ENCODE assay signal across 8 cellular contexts in the genomic region with DNA sequence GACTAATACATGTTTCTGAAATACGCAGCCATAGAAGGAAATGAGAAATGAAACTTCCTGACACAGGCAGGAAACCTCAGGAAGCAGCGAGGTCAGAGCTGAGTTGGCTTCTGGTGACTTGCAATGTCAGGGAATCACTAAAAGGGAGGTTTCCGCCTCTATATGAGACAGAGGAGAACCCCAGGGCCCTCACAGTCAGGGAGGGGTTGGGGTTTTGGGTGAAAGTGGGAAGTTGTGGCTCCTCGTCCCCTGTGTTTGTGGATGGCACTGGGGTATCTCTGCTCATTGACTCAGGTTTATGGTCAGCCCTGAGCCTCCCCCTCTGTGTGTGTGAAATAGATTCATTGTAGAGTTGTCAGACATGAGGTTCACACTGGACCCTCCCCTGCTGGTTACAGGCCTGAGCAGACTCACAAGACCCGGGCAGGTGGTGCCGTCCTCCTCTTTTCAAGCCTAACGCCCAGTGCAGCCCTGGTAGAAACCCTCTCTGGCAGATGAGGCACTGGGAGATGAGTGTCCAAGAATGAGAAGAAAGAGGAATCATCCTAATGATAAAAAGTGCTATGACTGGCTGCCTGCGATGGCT. TPM values are rescaled to one million over a fixed set of nuclear protein-coding genes. Genes with fewer than 3 reads are reported as not detected.
DNase-seq lines count a peak whose midpoint lies in the region; ATAC-seq and TF ChIP-seq lines count a peak whose summit lies in the region.

No MANE protein-coding gene starts in this region.

- no peak overlapping the region for H3K27ac ChIP-seq in foreskin keratinocyte

- DNase-seq in GM12865 (ENCODE audit: low read depth) = peak; percentile 21
- DNase-seq in SKM-1 treated with dmso at 0.1 percent for 144 hours (lab: John Stamatoyannopoulos, UW; ENCODE audit: unreplicated experiment) = peak; percentile 23
- peak; percentile 35 to 36 for DNase-seq in foreskin fibroblast
- DNase-seq in stimulated activated CD4-positive, alpha-beta T cell treated with anti-CD3 and anti-CD28 coated beads, Interleukin-15, amount 100 ng/mL, for 48 hours (ENCODE audit: low read depth in 2 of 2) = peak; percentile 30 to 39
- no peak for DNase-seq in foreskin keratinocyte
- no peak for DNase-seq in islet precursor cell
- no peak for DNase-seq in germinal center (ENCODE audit: low spot score)

- H3K4me3 ChIP-seq in GM12865 (ENCODE audit: low read depth, low read length) (no peak overlapping the region), foreskin fibroblast (ENCODE audit: low read depth in 1 of 2, low read length in 2 of 2) (no peak overlapping the region)

- H3K27me3 ChIP-seq in foreskin keratinocyte = no peaks in the 10 kb centered on the region

- ATAC-seq in GM21619 (IDR thresholded peaks at IDR 0.05; ENCODE audit: unreplicated experiment) = no peak
- ATAC-seq in foreskin keratinocyte = no peak

- H3K4me1 ChIP-seq in foreskin keratinocyte = no peaks in the 10 kb centered on the region

- TF ChIP-seq CTCF in GM12865 (IDR thresholded peaks at IDR 0.05; ENCODE audit: insufficient read depth, low read depth, low read length, missing control alignments) (no peak), foreskin fibroblast (IDR thresholded peaks at IDR 0.05; ENCODE audit: low read depth, low read length) (no peak), foreskin keratinocyte (conservative IDR thresholded peaks at IDR 0.05) (no peak)

RNA-seq across cellular contexts. Expression of a gene that starts 5.5 kb away (rescaled TPM):
- total RNA-seq in foreskin keratinocyte = not detected in 2 replicates
- not detected in 2 replicates for polyA plus RNA-seq in foreskin keratinocyte

RNA-seq across cellular contexts. Expression of a gene that starts 9.0 kb away (rescaled TPM):
- total RNA-seq in foreskin keratinocyte = not detected in 2 replicates
- polyA plus RNA-seq in foreskin keratinocyte = not detected in 2 replicates

RNA-seq across cellular contexts. Expression of a gene that starts 25.3 kb away (rescaled TPM):
- not detected in 2 replicates for total RNA-seq in foreskin keratinocyte
- polyA plus RNA-seq in foreskin keratinocyte = 0.03 TPM in 1 of 2 replicates, not detected in the other

RNA-seq across cellular contexts. Expression of a gene that starts 32.8 kb away (rescaled TPM):
- not detected in 2 replicates for total RNA-seq in foreskin keratinocyte
- not detected in 2 replicates for polyA plus RNA-seq in foreskin keratinocyte

RNA-seq across cellular contexts. Expression of a gene that starts 47.5 kb away (rescaled TPM):
- 1,345 and 1,415 TPM in 2 replicates for total RNA-seq in foreskin keratinocyte
- 2,319 and 2,496 TPM in 2 replicates for polyA plus RNA-seq in foreskin keratinocyte

Comparison
In these comparisons a context has a peak if more than half of its experiments do, and no peak if none do; other contexts are left out.
1. DNase-seq: peak in GM12865 (single experiment), SKM-1 treated with dmso at 0.1 percent for 144 hours (single experiment), foreskin fibroblast (2 of 2) and stimulated activated CD4-positive, alpha-beta T cell treated with anti-CD3 and anti-CD28 coated beads, Interleukin-15, amount 100 ng/mL, for 48 hours (2 of 2); none in foreskin keratinocyte (0 of 2), islet precursor cell (single experiment) and germinal center (single experiment).